ENCODE assay signal across 1 cellular context in the genomic region with DNA sequence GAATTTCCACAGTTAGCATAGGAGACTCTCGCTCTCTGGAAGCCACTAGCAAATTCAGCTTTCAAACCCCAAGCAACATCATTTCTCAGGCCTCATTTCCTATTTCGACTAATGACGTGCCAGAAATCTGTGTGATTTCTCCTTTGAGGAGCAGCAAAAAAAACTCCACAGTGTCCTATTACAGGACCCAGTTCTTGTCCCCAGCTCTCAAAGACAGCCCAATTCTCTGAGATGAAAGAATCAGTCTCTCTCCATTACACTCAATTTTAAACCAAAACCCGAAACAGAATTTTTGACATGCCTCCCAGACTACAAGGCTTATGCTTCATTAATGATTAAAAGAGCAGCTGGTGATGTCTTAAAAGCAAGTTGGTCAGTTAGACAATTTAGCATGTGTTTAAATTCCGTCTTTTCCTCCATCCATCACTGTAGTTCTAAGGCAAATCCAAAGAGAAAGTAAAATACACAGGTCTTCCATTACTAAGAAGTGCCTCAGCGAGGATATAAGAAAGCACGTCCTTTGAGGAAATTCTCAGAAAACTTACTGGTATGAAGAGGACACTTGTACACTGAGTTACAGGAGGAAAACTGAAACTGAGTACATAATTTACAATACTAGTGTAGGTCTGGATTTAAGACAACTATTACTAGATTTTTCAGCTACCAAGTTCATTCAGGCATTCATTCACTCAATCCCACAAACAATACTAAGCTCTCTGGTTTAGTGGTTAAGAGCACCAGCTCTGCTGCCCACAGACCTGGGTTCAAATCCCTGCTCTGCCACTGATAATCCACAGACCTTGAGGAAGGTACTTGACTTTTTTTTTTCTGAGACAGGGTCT.
TF ChIP-seq lines count a peak whose summit lies in the region.

No MANE protein-coding gene starts in this region.

TF ChIP-seq in SK-N-SH treated with all-trans-retinoic acid at 6 μM for 48 hours, 23 proteins besides CTCF, POLR2A, EP300 and RAD21 (continued from another document):
- TF ChIP-seq CSRNP3 (CRISPR knock-in tag; IDR thresholded peaks at IDR 0.05) (no peak), ZFP30 (CRISPR knock-in tag; IDR thresholded peaks at IDR 0.05) (no peak)
TF ChIP-seq in SK-N-SH treated with all-trans-retinoic acid at 6 μM for 48 hours: peak in this region for 0.
